Comparison of ENCODE assay signal across 7 cellular contexts in the genomic region with DNA sequence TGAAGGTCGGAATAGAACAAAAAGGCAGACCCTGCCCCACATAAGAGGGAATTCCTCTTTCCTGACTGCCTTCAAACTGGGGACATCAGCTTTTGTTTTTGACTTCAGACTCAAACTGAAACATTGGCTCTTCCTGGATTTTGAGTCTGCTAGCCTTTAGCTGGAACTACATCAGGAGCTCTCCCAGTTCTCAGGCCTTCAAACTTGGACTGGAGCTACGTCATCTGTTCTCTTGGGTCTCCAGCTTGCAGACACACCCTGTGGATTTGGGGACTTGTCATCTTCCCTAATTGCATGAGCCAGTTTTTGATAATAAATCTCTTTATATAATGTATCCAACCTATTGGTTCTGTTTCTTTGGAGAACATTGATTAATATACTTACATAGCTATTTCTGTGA.
"Had no signal": no experiment of that assay in that cellular context is flagged by ENCODE, and none has a peak within 500 bp of the region (broad histone marks: within the 10 kb centered on the region; RNA-seq: fewer than 3 reads in every experiment).

No MANE protein-coding gene starts in this region.

- H3K9me3 ChIP-seq: HAP-1 had no signal

- DNase-seq: GM23248, GOT3, H7, HFFc6, KBM-7 had no signal

- H3K27ac ChIP-seq: GM23248, HL-60 had no signal

- H2AFZ ChIP-seq: GM23248 had no signal

- H3K4me1 ChIP-seq: HAP-1 had no signal

- H3K4me3 ChIP-seq: GM23248, HAP-1 had no signal

- H3K9ac ChIP-seq: GM23248 had no signal

- H3K36me3 ChIP-seq: HAP-1 had no signal
